12 cellular contexts compared by ENCODE assay signal in the genomic region with DNA sequence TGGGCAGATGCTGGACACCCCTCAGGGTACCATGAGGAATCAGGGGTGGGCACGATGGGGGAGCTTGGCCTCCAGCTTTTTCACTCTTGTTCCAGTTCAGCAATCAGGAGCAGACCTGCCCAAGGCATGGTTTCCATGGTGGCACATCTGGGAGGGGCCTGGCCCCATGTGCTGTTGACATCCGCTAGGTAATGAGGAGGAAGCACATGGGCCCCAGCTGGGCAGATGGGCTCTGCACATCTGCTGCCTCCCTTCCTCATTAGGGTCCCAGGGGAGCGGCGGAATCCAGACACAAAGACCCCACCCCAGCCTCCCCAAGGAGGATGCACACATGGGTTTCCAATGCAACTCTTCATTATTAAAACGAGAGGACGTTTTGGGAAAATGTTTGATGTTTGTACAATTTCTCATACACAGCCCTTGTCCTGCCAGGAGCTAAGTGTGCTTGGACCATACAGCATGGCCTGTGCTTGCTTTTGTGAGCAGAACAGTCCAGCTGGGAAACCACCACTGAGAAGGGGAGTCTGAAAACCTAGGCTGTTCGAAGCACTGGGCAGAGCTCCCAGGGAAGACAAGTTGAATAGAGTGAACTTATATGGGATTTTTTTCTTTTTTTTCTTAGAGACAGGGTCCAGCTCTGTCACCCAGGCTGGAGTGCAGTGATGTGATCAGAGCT. TPM values are rescaled to one million over a fixed set of nuclear protein-coding genes. Genes with fewer than 3 reads are reported as not detected.
DNase-seq lines count a peak whose midpoint lies in the region; ATAC-seq, FAIRE-seq and TF ChIP-seq lines count a peak whose summit lies in the region.
"Had no signal": no experiment of that assay in that cellular context is flagged by ENCODE, and none has a peak within 500 bp of the region (broad histone marks: within the 10 kb centered on the region; RNA-seq: fewer than 3 reads in every experiment).

No MANE protein-coding gene starts in this region.

- no peaks in the 10 kb centered on the region for H3K9me3 ChIP-seq in adrenal gland (replicated peaks in 1 of 3)

- ATAC-seq in HG03139 (IDR thresholded peaks at IDR 0.05; ENCODE audit: unreplicated experiment) = peak; percentile 64
- peak; percentile 75 for ATAC-seq in esophagus mucosa
- no peak; the same call in 1 of the 2 replicates for ATAC-seq in WTC11

- FAIRE-seq in GM12891 (lab: Jason Lieb, UNC) = peak; percentile 35

- POLR2A ChIA-PET in WTC11 (lab: Charles Lee) = interaction anchor here (0.5 kb wide), 1 partner anchor 413 kb away, joined by 5 read pairs; no protein-coding TSS in a partner anchor

- no peaks in the 10 kb centered on the region for H3K36me3 ChIP-seq in rectal smooth muscle tissue (ENCODE audit: control insufficient read depth, insufficient read depth, low read length)
- H3K36me3 ChIP-seq in adrenal gland (replicated peaks in 1 of 2) = no peaks in the 10 kb centered on the region

- CTCF ChIA-PET in WTC11 (lab: Charles Lee) = interaction anchor here (0.5 to 1.1 kb wide), 2 partner anchors 23 to 262 kb away, joined by 3 read pairs; no protein-coding TSS in a partner anchor

- no peak overlapping the region for H3K4me3 ChIP-seq in rectal smooth muscle tissue (ENCODE audit: low read length)
- no peak overlapping the region for H3K4me3 ChIP-seq in adrenal gland

- no peak overlapping the region for H3K4me3 Mint-ChIP-seq in WTC11
- H3K4me3 Mint-ChIP-seq: dendritic cell treated with granulocyte-macrophage colony-stimulating factor and Interleukin-4, amounts not matched to agents 40 ng/mL and 50 ng/mL, for 4 days had no signal

- no peaks in the 10 kb centered on the region for H3K9me3 Mint-ChIP-seq in WTC11

- TF ChIP-seq POLR2A in GM12891 (IDR thresholded peaks at IDR 0.05; ENCODE audit: low read depth, low read length) (no peak), adrenal gland (IDR thresholded peaks at IDR 0.05) (no peak)

- no peak overlapping the region for H3K27ac Mint-ChIP-seq in WTC11
- H3K27ac Mint-ChIP-seq: dendritic cell treated with granulocyte-macrophage colony-stimulating factor and Interleukin-4, amounts not matched to agents 40 ng/mL and 50 ng/mL, for 4 days had no signal

- H3K4me1 Mint-ChIP-seq in WTC11 = peaks cover 4% of the 10 kb centered on the region

- H3K27ac ChIP-seq in rectal smooth muscle tissue (ENCODE audit: low read depth, low read length) (peak overlapping the region; percentile 51), adrenal gland (peak overlapping the region in 2 of 5 donors; percentile 64 to 68)

- no peaks in the 10 kb centered on the region for H3K4me1 ChIP-seq in rectal smooth muscle tissue (ENCODE audit: control insufficient read depth, insufficient read depth, low read length)
- peaks cover 0 to 21% of the 10 kb centered on the region in 2 donors for H3K4me1 ChIP-seq in adrenal gland (replicated peaks in 1 of 2)

- H3K27me3 ChIP-seq in rectal smooth muscle tissue (ENCODE audit: control insufficient read depth, insufficient read depth, low read length) (no peaks in the 10 kb centered on the region), adrenal gland (no peaks in the 10 kb centered on the region)

- DNase-seq in GM12891 (ENCODE audit: insufficient read length, low spot score) (no peak), NCI-H2227 (lab: John Stamatoyannopoulos, UW; ENCODE audit: unreplicated experiment) (no peak), CD1c-positive myeloid dendritic cell (ENCODE audit: extremely low spot score) (no peak), WTC11 (ENCODE audit: low spot score) (no peak), adrenal gland (no peak)
- DNase-seq: activated T-cell treated with anti-CD3 and anti-CD28 coated beads, Interleukin-2, amount 50 U/mL, for 48 hours; NCI-H187; SW 1271 had no signal

- peaks cover 3% of the 10 kb centered on the region; the same call in 1 of the 2 replicates for H3K27me3 Mint-ChIP-seq in WTC11 (ENCODE audit: low read depth)

- 78 to 89% (median 79%) methylated on average over 4 to 7 of the region's 7 CpGs for WGBS in adrenal gland, 4 donors

- intact Hi-C loops in adrenal gland (cut with DNase I) = no loop called here

- TF ChIP-seq CTCF in WTC11 (IDR thresholded peaks at IDR 0.05) = no peak
- no peak for TF ChIP-seq CTCF in adrenal gland (IDR thresholded peaks at IDR 0.05)

- H3K9ac ChIP-seq in rectal smooth muscle tissue (ENCODE audit: low read length) = no peak overlapping the region

- no peaks in the 10 kb centered on the region for H3K36me3 Mint-ChIP-seq in WTC11

TF ChIP-seq in GM12891, 5 proteins besides CTCF, POLR2A, EP300 and RAD21:
- TF ChIP-seq SPI1 (IDR thresholded peaks at IDR 0.05; ENCODE audit: low read depth, low read length) (no peak), PAX5 (IDR thresholded peaks at IDR 0.05; ENCODE audit: insufficient read depth, low read length, severe bottlenecking) (no peak), POLR2AphosphoS5 (IDR thresholded peaks at IDR 0.05; ENCODE audit: low read depth, low read length) (no peak), POU2F2 (IDR thresholded peaks at IDR 0.05; ENCODE audit: low read depth, low read length) (no peak), TAF1 (IDR thresholded peaks at IDR 0.05; ENCODE audit: low read depth, low read length) (no peak)

TF ChIP-seq in WTC11, 78 proteins besides CTCF, POLR2A, EP300 and RAD21:
- TF ChIP-seq, protein P1, sequence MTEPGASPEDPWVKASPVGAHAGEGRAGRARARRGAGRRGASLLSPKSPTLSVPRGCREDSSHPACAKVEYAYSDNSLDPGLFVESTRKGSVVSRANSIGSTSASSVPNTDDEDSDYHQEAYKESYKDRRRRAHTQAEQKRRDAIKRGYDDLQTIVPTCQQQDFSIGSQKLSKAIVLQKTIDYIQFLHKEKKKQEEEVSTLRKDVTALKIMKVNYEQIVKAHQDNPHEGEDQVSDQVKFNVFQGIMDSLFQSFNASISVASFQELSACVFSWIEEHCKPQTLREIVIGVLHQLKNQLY (CRISPR knock-in tag; IDR thresholded peaks at IDR 0.05) = no peak
- TF ChIP-seq ZNF512 (CRISPR knock-in tag; IDR thresholded peaks at IDR 0.05; ENCODE audit: borderline replicate concordance) = no peak

RNA-seq across cellular contexts. Expression of gene FAM107B, which starts 23.7 kb away (rescaled TPM):
- polyA plus RNA-seq in GM12891 (2012; ENCODE audit: low read depth, missing spikeins) = 27.6 TPM
- total RNA-seq in esophagus mucosa (19.0 TPM), WTC11 (2021) (15.6 to 22.4 TPM (median 18.3 TPM) in 3 replicates), adrenal gland (10 to 100 TPM; 34.7 to 81.7 (median 55.2) TPM)
- 10 to 100 TPM; 16.0 to 78.9 (median 21.8) TPM for polyA plus RNA-seq in adrenal gland
